ENCODE assay signal across 7 cellular contexts in the genomic region with DNA sequence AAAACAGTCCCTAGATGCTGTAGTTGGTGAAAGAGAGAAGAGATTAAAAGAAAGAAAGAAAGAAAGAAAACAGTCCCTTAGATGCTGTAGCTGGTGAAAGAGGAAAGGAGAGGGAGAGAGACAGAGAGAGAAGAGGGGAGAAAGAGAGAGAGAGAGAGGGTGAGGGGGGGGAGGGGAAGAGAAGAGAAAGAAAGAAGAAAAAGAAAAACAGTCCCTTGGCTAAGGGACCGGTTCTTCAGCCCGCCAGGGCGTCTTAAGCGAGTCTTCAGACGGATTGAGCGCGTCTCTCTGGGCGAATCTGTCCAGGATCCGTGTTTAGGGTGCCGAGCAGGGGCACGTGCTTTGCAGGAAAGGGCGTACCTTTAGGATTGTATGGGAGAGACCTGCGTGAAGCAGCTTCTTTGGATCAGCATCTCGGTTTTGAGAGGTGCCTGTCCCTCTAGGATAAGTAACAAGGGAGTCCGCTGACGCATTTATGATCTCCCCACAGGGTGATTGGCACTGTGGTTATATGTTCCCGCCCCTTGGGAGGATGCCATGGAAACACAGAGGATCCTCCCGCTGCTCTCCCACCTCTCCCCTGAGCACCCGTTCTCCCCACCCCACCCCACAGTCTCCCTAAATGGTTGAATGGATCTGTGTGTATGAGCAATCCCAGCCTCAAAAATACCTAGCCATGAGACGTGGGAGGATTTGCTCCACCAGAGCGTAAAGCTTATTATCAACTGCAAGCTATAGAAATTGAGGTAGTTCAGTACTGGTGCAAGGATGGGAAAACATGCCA. TPM values are rescaled to one million over a fixed set of nuclear protein-coding genes. Genes with fewer than 3 reads are reported as not detected.
DNase-seq lines count a peak whose midpoint lies in the region; ATAC-seq, FAIRE-seq and TF ChIP-seq lines count a peak whose summit lies in the region.

No MANE protein-coding gene starts in this region.

- WGBS in smooth muscle cell (ENCODE audit: low lambda C conversion rate): 4% methylated on average over 21 of the region's 21 CpGs

- H3K27ac ChIP-seq in RWPE2 (ENCODE audit: poor library complexity, severe bottlenecking) (peak overlapping the region; percentile 76), caudate nucleus (ENCODE audit: low read depth, low read length) (peak overlapping the region; percentile 100), keratinocyte (ENCODE audit: control insufficient read depth, insufficient read depth, low read length) (peak overlapping the region; percentile 89), smooth muscle cell (ENCODE audit: low read depth) (peak overlapping the region; percentile 84)

- H3K4me3 ChIP-seq in RWPE2 (ENCODE audit: severe bottlenecking) (peak overlapping the region; percentile 63), keratinocyte (ENCODE audit: control insufficient read depth in 2 of 3, extremely low read depth in 1 of 3, insufficient read depth in 2 of 3, low read depth in 1 of 3, low read length in 3 of 3) (peak overlapping the region; percentile 47 to 91 (median 76)), smooth muscle cell (peak overlapping the region; percentile 70)

- no peaks in the 10 kb centered on the region for H4K20me1 ChIP-seq in keratinocyte (ENCODE audit: control insufficient read depth, extremely low read depth, insufficient read depth, low read length)
- H4K20me1 ChIP-seq in smooth muscle cell (ENCODE audit: low read depth): no peaks in the 10 kb centered on the region

- H3K36me3 ChIP-seq in RWPE2 (ENCODE audit: low read depth) (no peaks in the 10 kb centered on the region), keratinocyte (ENCODE audit: control insufficient read depth in 2 of 2, extremely low read depth in 1 of 2, insufficient read depth in 2 of 2, low read length in 2 of 2) (no peaks in the 10 kb centered on the region), smooth muscle cell (ENCODE audit: low read depth) (no peaks in the 10 kb centered on the region)

- FAIRE-seq in keratinocyte (lab: Jason Lieb, UNC): no peak

- dilution Hi-C loops in keratinocyte (cut with MboI; ENCODE audit: extremely low pct_ligation_motif_present, low sequenced_read_pairs): no loop called here

- H2AFZ ChIP-seq in keratinocyte (ENCODE audit: control insufficient read depth, low read length): peak overlapping the region; percentile 87
- H2AFZ ChIP-seq in smooth muscle cell (ENCODE audit: low read depth): peak overlapping the region; percentile 88

- peak overlapping the region; percentile 90 for H3K9ac ChIP-seq in keratinocyte (ENCODE audit: control insufficient read depth, extremely low read depth, insufficient read depth, low read length)
- H3K9ac ChIP-seq in smooth muscle cell (ENCODE audit: low read depth): peak overlapping the region; percentile 66

- H3K9me3 ChIP-seq in RWPE2 (ENCODE audit: severe bottlenecking) (no peaks in the 10 kb centered on the region), keratinocyte (ENCODE audit: control insufficient read depth, low read depth, low read length) (no peaks in the 10 kb centered on the region), smooth muscle cell (replicated peaks; ENCODE audit: low read depth) (no peaks in the 10 kb centered on the region)

- H3K4me1 ChIP-seq in RWPE2 (ENCODE audit: insufficient read depth, poor library complexity, severe bottlenecking): no peaks in the 10 kb centered on the region
- peaks cover 13% of the 10 kb centered on the region for H3K4me1 ChIP-seq in keratinocyte (ENCODE audit: control insufficient read depth, extremely low read depth, insufficient read depth, low read length)
- no peaks in the 10 kb centered on the region for H3K4me1 ChIP-seq in smooth muscle cell (ENCODE audit: low read depth)

- H3K4me2 ChIP-seq in keratinocyte (ENCODE audit: control insufficient read depth, extremely low read depth, insufficient read depth, low read depth, low read length) (peak overlapping the region; percentile 74), smooth muscle cell (peak overlapping the region; percentile 86)

- no peaks in the 10 kb centered on the region for H3K9me1 ChIP-seq in keratinocyte (ENCODE audit: control insufficient read depth, extremely low read depth, insufficient read depth, low read length)

- H3K27me3 ChIP-seq in RWPE2 (ENCODE audit: insufficient read depth, poor library complexity, severe bottlenecking) (no peaks in the 10 kb centered on the region), keratinocyte (ENCODE audit: control insufficient read depth, extremely low read depth, insufficient read depth, low read length) (no peaks in the 10 kb centered on the region), smooth muscle cell (ENCODE audit: low read depth) (no peaks in the 10 kb centered on the region)

- no peaks in the 10 kb centered on the region for H3K79me2 ChIP-seq in keratinocyte (ENCODE audit: control insufficient read depth, insufficient read depth, low read length)
- H3K79me2 ChIP-seq in smooth muscle cell (ENCODE audit: low read depth): no peaks in the 10 kb centered on the region

- TF ChIP-seq CTCF in RWPE2 (IDR thresholded peaks at IDR 0.05; ENCODE audit: poor library complexity, severe bottlenecking) (no peak), keratinocyte (optimal IDR thresholded peaks at IDR 0.05 in 1 of 3, IDR thresholded peaks at IDR 0.05 in 1 of 3, conservative IDR thresholded peaks at IDR 0.05 in 1 of 3; ENCODE audit: extremely low read depth in 1 of 3, insufficient read depth in 2 of 3, low read length in 3 of 3) (no peak), smooth muscle cell (IDR thresholded peaks at IDR 0.05; ENCODE audit: borderline replicate concordance, insufficient read depth, poor library complexity, severe bottlenecking) (no peak)

- in situ Hi-C loops in G401 (cut with HindIII; ENCODE audit: low sequenced_read_pairs): no loop called here

- ATAC-seq in RWPE2 (ENCODE audit: low read depth): peak; percentile 1; the same call in 1 of the 3 replicates

- peak; percentile 88 for DNase-seq in G401 (ENCODE audit: low spot score)
- DNase-seq in HUDEP-2 (lab: John Stamatoyannopoulos, UW; ENCODE audit: unreplicated experiment in 76 of 76): peak in 66 of 76 experiments; percentile 5 to 76 (median 47)
- no peak for DNase-seq in RWPE2 (ENCODE audit: low spot score)
- peak in 54 of 61 donors; percentile 17 to 96 (median 74) for DNase-seq in caudate nucleus (lab: John Stamatoyannopoulos, UW)
- DNase-seq in keratinocyte (ENCODE audit: low read depth, low spot score): peak; percentile 65
- DNase-seq in smooth muscle cell (lab: John Stamatoyannopoulos, UW; ENCODE audit: unreplicated experiment): peak; percentile 15
- no peak for DNase-seq in NCI-H2029 (lab: John Stamatoyannopoulos, UW)

- H3F3A ChIP-seq in smooth muscle cell (ENCODE audit: low read depth): peaks cover 18% of the 10 kb centered on the region

RNA-seq across cellular contexts. Expression of a gene that starts 16.7 kb away (rescaled TPM):
- total RNA-seq in G401 (2014; rRNA removed; shearing (Covaris generic)): not detected in 2 replicates
- polyA plus RNA-seq in keratinocyte (not detected in 3 replicates), smooth muscle cell (0.44 and 0.75 TPM in 2 replicates)
- not detected for polyA plus RNA-seq in keratinocyte (2011; ENCODE audit: low read depth)
- polyA plus RNA-seq in keratinocyte (2011; cell fraction: cytosol; rRNA removed): not detected in 2 replicates
- polyA plus RNA-seq in keratinocyte (2011; cell fraction: nucleus; rRNA removed): not detected in 2 replicates
- polyA plus RNA-seq in keratinocyte (2012; ENCODE audit: low replicate concordance): not detected in 2 replicates
- polyA minus RNA-seq in keratinocyte: not detected in 3 replicates
- polyA minus RNA-seq in keratinocyte (2011; cell fraction: cytosol; rRNA and poly(A)+ RNA removed): not detected
- not detected in 2 replicates for polyA minus RNA-seq in keratinocyte (2011; cell fraction: nucleus; rRNA and poly(A)+ RNA removed)
- 0.81 TPM in 1 of 2 replicates, not detected in the other for total RNA-seq in smooth muscle cell

RNA-seq across cellular contexts. Expression of a gene that starts 16.8 kb away (rescaled TPM):
- total RNA-seq in G401 (2014; rRNA removed; shearing (Covaris generic)): 0.14 TPM in 1 of 2 replicates, not detected in the other
- 0.03 TPM in 1 of 3 replicates, not detected in the others for polyA plus RNA-seq in keratinocyte
- polyA plus RNA-seq in keratinocyte (2011; ENCODE audit: low read depth): not detected
- not detected in 2 replicates for polyA plus RNA-seq in keratinocyte (2011; cell fraction: cytosol; rRNA removed)
- not detected in 2 replicates for polyA plus RNA-seq in keratinocyte (2011; cell fraction: nucleus; rRNA removed)
- not detected in 2 replicates for polyA plus RNA-seq in keratinocyte (2012; ENCODE audit: low replicate concordance)
- not detected in 3 replicates for polyA minus RNA-seq in keratinocyte
- not detected for polyA minus RNA-seq in keratinocyte (2011; cell fraction: cytosol; rRNA and poly(A)+ RNA removed)
- not detected in 2 replicates for polyA minus RNA-seq in keratinocyte (2011; cell fraction: nucleus; rRNA and poly(A)+ RNA removed)
- total RNA-seq in smooth muscle cell: 0.22 and 1.9 TPM in 2 replicates
- 0.67 and 1.7 TPM in 2 replicates for polyA plus RNA-seq in smooth muscle cell

RNA-seq across cellular contexts. Expression of a gene that starts 36.9 kb away (rescaled TPM):
- total RNA-seq in G401 (2014; rRNA removed; shearing (Covaris generic)): 3.5 and 4.1 TPM in 2 replicates
- polyA plus RNA-seq in keratinocyte (0.04 to 0.13 TPM (median 0.07 TPM) in 3 replicates), smooth muscle cell (4.2 and 8.7 TPM in 2 replicates)
- polyA plus RNA-seq in keratinocyte (2011; ENCODE audit: low read depth): not detected
- 0.04 and 0.08 TPM in 2 replicates for polyA plus RNA-seq in keratinocyte (2011; cell fraction: cytosol; rRNA removed)
- 0.06 and 0.09 TPM in 2 replicates for polyA plus RNA-seq in keratinocyte (2011; cell fraction: nucleus; rRNA removed)
- 0.15 TPM in 1 of 2 replicates, not detected in the other for polyA plus RNA-seq in keratinocyte (2012; ENCODE audit: low replicate concordance)
- 0.13 TPM in 1 of 3 replicates, not detected in the others for polyA minus RNA-seq in keratinocyte
- polyA minus RNA-seq in keratinocyte (2011; cell fraction: cytosol; rRNA and poly(A)+ RNA removed): not detected
- polyA minus RNA-seq in keratinocyte (2011; cell fraction: nucleus; rRNA and poly(A)+ RNA removed): not detected in 2 replicates
- total RNA-seq in smooth muscle cell: 3.0 and 4.1 TPM in 2 replicates

Comparison
In these comparisons a context has a peak if more than half of its experiments do, and no peak if none do; other contexts are left out.
1. DNase-seq: peak in G401 (single experiment), HUDEP-2 (66 of 76), caudate nucleus (54 of 61), keratinocyte (single experiment) and smooth muscle cell (single experiment); none in RWPE2 (single experiment) and NCI-H2029 (single experiment).
2. Peak in every context shown above with its lines, with median percentiles within 50 percentile points of each other: H3K27ac ChIP-seq and H3K4me3 ChIP-seq.